25 cellular contexts compared by ENCODE assay signal in genomic region chr5:34563269-34563668, GRCh38.
"Had no signal": no experiment of that assay in that cellular context is flagged by ENCODE, and none has a peak within 500 bp of the region (broad histone marks: within the 10 kb centered on the region; RNA-seq: fewer than 3 reads in every experiment).

No MANE protein-coding gene starts in this region.

- H3K27me3 Mint-ChIP-seq: dendritic cell treated with granulocyte-macrophage colony-stimulating factor and Interleukin-4, amounts not matched to agents 40 ng/mL and 50 ng/mL, for 4 days had no signal

- H3K36me3 Mint-ChIP-seq: activated naive CD4-positive, alpha-beta T cell treated with anti-CD3 and anti-CD28 coated beads, Interleukin-2, amount 50 U/mL, for 72 hours; brain; naive thymus-derived CD4-positive, alpha-beta T cell had no signal

- H3K9me3 Mint-ChIP-seq: activated B cell treated with CpG ODN at 0.5 μM for 24 hours; activated naive CD4-positive, alpha-beta T cell treated with anti-CD3 and anti-CD28 coated beads, Interleukin-2, amount 50 U/mL, for 72 hours; activated T-cell treated with anti-CD3 and anti-CD28 coated beads, Interleukin-2, amount 50 U/mL, for 72 hours; dendritic cell treated with granulocyte-macrophage colony-stimulating factor and Interleukin-4, amounts not matched to agents 40 ng/mL and 50 ng/mL, for 4 days; endodermal cell; naive thymus-derived CD4-positive, alpha-beta T cell; stimulated activated naive CD8-positive, alpha-beta T cell treated with anti-CD3 and anti-CD28 coated beads, Interleukin-15, Interleukin-2, amounts not matched to agents 100 ng/mL and 50 ng/mL, for 24 hours had no signal

- H3K4me3 Mint-ChIP-seq: activated B cell treated with CpG ODN at 0.5 μM for 24 hours; activated CD8-positive, alpha-beta T cell treated with anti-CD3 and anti-CD28 coated beads, Interleukin-2, amount 10 ng/mL, durations not matched to agents 7 days and 5 days; activated T-cell treated with anti-CD3 and anti-CD28 coated beads, Interleukin-2, amount 50 U/mL, for 72 hours; brain; dendritic cell treated with granulocyte-macrophage colony-stimulating factor and Interleukin-4, amounts not matched to agents 40 ng/mL and 50 ng/mL, for 4 days; endodermal cell; naive thymus-derived CD4-positive, alpha-beta T cell; neural crest cell; stimulated activated naive CD8-positive, alpha-beta T cell treated with anti-CD3 and anti-CD28 coated beads, Interleukin-15, Interleukin-2, amounts not matched to agents 100 ng/mL and 50 ng/mL, for 24 hours had no signal

- H3K4me3 ChIP-seq: upper lobe of right lung had no signal

- H3K4me1 ChIP-seq: upper lobe of right lung had no signal

- H3K9me3 ChIP-seq: upper lobe of right lung had no signal

- H3K27me3 ChIP-seq: upper lobe of right lung had no signal

- H3K27ac ChIP-seq: upper lobe of right lung had no signal

- H3K36me3 ChIP-seq: upper lobe of right lung had no signal

- H3K4me1 Mint-ChIP-seq: activated B cell treated with CpG ODN at 0.5 μM for 24 hours; naive thymus-derived CD4-positive, alpha-beta T cell had no signal

- ATAC-seq: activated CD8-positive, alpha-beta T cell treated with anti-CD3 and anti-CD28 coated beads, Interleukin-2, amount 10 ng/mL, durations not matched to agents 7 days and 5 days; activated naive CD4-positive, alpha-beta T cell treated with anti-CD3 and anti-CD28 coated beads, Interleukin-2, amount 50 U/mL, for 72 hours; activated T-cell treated with anti-CD3 and anti-CD28 coated beads, Interleukin-2, amount 50 U/mL, for 72 hours; naive thymus-derived CD4-positive, alpha-beta T cell had no signal

- H3K27ac Mint-ChIP-seq: activated B cell treated with CpG ODN at 0.5 μM for 24 hours; activated CD8-positive, alpha-beta T cell treated with anti-CD3 and anti-CD28 coated beads, Interleukin-2, amount 10 ng/mL, durations not matched to agents 7 days and 5 days; activated naive CD4-positive, alpha-beta T cell treated with anti-CD3 and anti-CD28 coated beads, Interleukin-2, amount 50 U/mL, for 72 hours; activated T-cell treated with anti-CD3 and anti-CD28 coated beads, Interleukin-2, amount 50 U/mL, for 72 hours; brain; dendritic cell treated with granulocyte-macrophage colony-stimulating factor and Interleukin-4, amounts not matched to agents 40 ng/mL and 50 ng/mL, for 4 days; endodermal cell; naive thymus-derived CD4-positive, alpha-beta T cell; stimulated activated naive CD8-positive, alpha-beta T cell treated with anti-CD3 and anti-CD28 coated beads, Interleukin-15, Interleukin-2, amounts not matched to agents 100 ng/mL and 50 ng/mL, for 24 hours had no signal

- DNase-seq: activated B cell treated with CpG ODN at 0.5 μM for 24 hours; activated CD4-positive, alpha-beta T cell treated with anti-CD3 and anti-CD28 coated beads, Interleukin-2, amount 50 U/mL, for 1 hour; activated CD8-positive, alpha-beta T cell treated with anti-CD3 and anti-CD28 coated beads, Interleukin-2, amount 10 ng/mL, durations not matched to agents 7 days and 5 days; activated naive CD4-positive, alpha-beta T cell; activated T-cell treated with anti-CD3 and anti-CD28 coated beads for 4 hours; activated T-cell treated with anti-CD3 and anti-CD28 coated beads, Interleukin-2, amount 50 U/mL, for 72 hours; anterior cingulate cortex; caudate nucleus; endodermal cell; head of caudate nucleus; hippocampal formation; left colon; mammary epithelial cell; midbrain; naive thymus-derived CD4-positive, alpha-beta T cell; occipital lobe; posterior cingulate gyrus; stimulated activated CD4-positive, alpha-beta T cell treated with anti-CD3 and anti-CD28 coated beads, Interleukin-2, amount 100 ng/mL, for 48 hours; substantia nigra; upper lobe of right lung had no signal
